Comparison of ENCODE assay signal across 18 cellular contexts in the genomic region with DNA sequence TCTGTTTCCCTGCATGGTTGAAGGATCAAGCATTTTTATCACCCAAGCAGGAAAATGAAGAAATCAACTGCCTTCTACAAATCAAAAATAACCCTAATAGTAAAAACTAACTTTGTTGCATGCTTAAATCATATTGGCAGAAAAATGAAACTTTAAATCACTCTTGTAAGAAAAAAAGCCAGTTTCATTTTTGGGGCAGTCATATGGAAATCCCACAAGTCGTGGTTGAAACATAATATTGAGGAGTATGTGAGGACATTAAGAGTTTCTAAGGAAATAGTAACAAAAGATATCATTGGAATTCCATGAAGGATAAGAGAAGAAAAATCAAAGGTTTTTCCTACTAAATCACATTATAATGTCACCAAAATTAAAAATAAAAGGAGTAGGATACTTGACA. TPM values are rescaled to one million over a fixed set of nuclear protein-coding genes. Genes with fewer than 3 reads are reported as not detected.
DNase-seq lines count a peak whose midpoint lies in the region; ATAC-seq, FAIRE-seq and TF ChIP-seq lines count a peak whose summit lies in the region.
"Had no signal": no experiment of that assay in that cellular context is flagged by ENCODE, and none has a peak within 500 bp of the region (broad histone marks: within the 10 kb centered on the region; RNA-seq: fewer than 3 reads in every experiment).

No MANE protein-coding gene starts in this region.

- H3K4me3 Mint-ChIP-seq in astrocyte (ENCODE audit: unreplicated experiment) (no peak overlapping the region), nephron (no peak overlapping the region)

- ATAC-seq in GM18511 (IDR thresholded peaks at IDR 0.05; ENCODE audit: unreplicated experiment) (peak; percentile 50), HG03442 (IDR thresholded peaks at IDR 0.05; ENCODE audit: unreplicated experiment) (peak; percentile 42)
- ATAC-seq: activated T-cell treated with anti-CD3 and anti-CD28 coated beads, Interleukin-2, amount 50 U/mL, for 72 hours; heart left ventricle had no signal

- no peaks in the 10 kb centered on the region for H4K20me1 ChIP-seq in astrocyte (ENCODE audit: insufficient read depth, low read length)

- no peaks in the 10 kb centered on the region for H3K27me3 ChIP-seq in astrocyte (ENCODE audit: insufficient read depth, low read length)
- H3K27me3 ChIP-seq: heart left ventricle, neutrophil had no signal

- no peak overlapping the region for H3K4me3 ChIP-seq in astrocyte (ENCODE audit: insufficient read depth, low read depth, low read length)
- H3K4me3 ChIP-seq: heart left ventricle had no signal

- H3K36me3 ChIP-seq in astrocyte (ENCODE audit: insufficient read depth, low read length), result no peaks in the 10 kb centered on the region
- H3K36me3 ChIP-seq: heart left ventricle, neutrophil had no signal

- no peaks in the 10 kb centered on the region for H3K4me1 ChIP-seq in astrocyte (ENCODE audit: insufficient read depth, low read length)

- intact Hi-C loops in head of caudate nucleus (cut with DNase I), result no loop called here

- H3K9me3 Mint-ChIP-seq in astrocyte (ENCODE audit: unreplicated experiment) (no peaks in the 10 kb centered on the region), nephron (no peaks in the 10 kb centered on the region)
- H3K9me3 Mint-ChIP-seq: activated T-cell treated with anti-CD3 and anti-CD28 coated beads, Interleukin-2, amount 50 U/mL, for 72 hours had no signal

- no peak overlapping the region for H2AFZ ChIP-seq in astrocyte (ENCODE audit: low read depth, low read length)

- H3K4me1 Mint-ChIP-seq in astrocyte (ENCODE audit: low read depth, unreplicated experiment), result peaks cover 2% of the 10 kb centered on the region
- H3K4me1 Mint-ChIP-seq in nephron, result peaks cover 8% of the 10 kb centered on the region

- TF ChIP-seq CTCF in astrocyte (IDR thresholded peaks at IDR 0.05; ENCODE audit: insufficient read depth, low read depth, low read length) (no peak), nephron (IDR thresholded peaks at IDR 0.05; ENCODE audit: unreplicated experiment in 3 of 3) (no peak)

- H3K9ac ChIP-seq in astrocyte (ENCODE audit: low read length), result no peak overlapping the region
- H3K9ac ChIP-seq: SK-N-SH had no signal

- no peaks in the 10 kb centered on the region for H3K79me2 ChIP-seq in astrocyte (ENCODE audit: insufficient read depth, low read length)

- peak; percentile 70 for DNase-seq in astrocyte (ENCODE audit: low read depth)
- DNase-seq in NCI-H1105 treated with DMSO at 0.1 percent for 48 hours (lab: John Stamatoyannopoulos, UW), result no peak
- no peak for DNase-seq in NCI-H748 treated with DMSO at 0.1 percent for 48 hours (lab: John Stamatoyannopoulos, UW)
- no peak for DNase-seq in head of caudate nucleus
- DNase-seq: activated T-cell treated with anti-CD3 and anti-CD28 coated beads, Interleukin-2, amount 50 U/mL, for 72 hours; AML-193; amniotic stem cell; heart left ventricle; kidney; midbrain; NCI-H446; SK-N-SH had no signal

- FAIRE-seq in astrocyte (lab: Jason Lieb, UNC), result no peak
- FAIRE-seq: H1, kidney, TTC549 had no signal

- H3K27ac Mint-ChIP-seq in astrocyte (ENCODE audit: unreplicated experiment) (no peak overlapping the region), nephron (peak overlapping the region; percentile 5 to 58 (median 54))
- H3K27ac Mint-ChIP-seq: activated T-cell treated with anti-CD3 and anti-CD28 coated beads, Interleukin-2, amount 50 U/mL, for 72 hours had no signal

- no peak overlapping the region for H3K27ac ChIP-seq in astrocyte (ENCODE audit: low read depth, low read length)
- H3K27ac ChIP-seq: neutrophil had no signal

- no peaks in the 10 kb centered on the region for H3K27me3 Mint-ChIP-seq in astrocyte (ENCODE audit: low read depth, unreplicated experiment)
- H3K27me3 Mint-ChIP-seq in nephron (ENCODE audit: low read depth), result peaks cover 5% of the 10 kb centered on the region

- no peaks in the 10 kb centered on the region for H3K9me3 ChIP-seq in astrocyte (ENCODE audit: insufficient read depth, low read depth, low read length)
- H3K9me3 ChIP-seq: heart left ventricle, neutrophil, SK-N-SH had no signal

- no peaks in the 10 kb centered on the region for H3K36me3 Mint-ChIP-seq in astrocyte (ENCODE audit: low read depth, unreplicated experiment)
- no peaks in the 10 kb centered on the region for H3K36me3 Mint-ChIP-seq in nephron (ENCODE audit: low read depth)

- no peak overlapping the region for H3K4me2 ChIP-seq in astrocyte (ENCODE audit: low read length)
- H3K4me2 ChIP-seq: SK-N-SH had no signal

RNA-seq across cellular contexts. Expression of gene TEC, which starts 8.3 kb away (rescaled TPM):
- 0.61 and 0.91 TPM in 2 replicates for total RNA-seq in astrocyte
